In genomic region chr3:97712919-97713318, GRCh38 we compare ENCODE assay signal across 1 cellular context.
TF ChIP-seq lines count a peak whose summit lies in the region.

No MANE protein-coding gene starts in this region.

TF ChIP-seq in GM23338, 12 proteins besides CTCF, POLR2A, EP300 and RAD21 (continued from another document):
- no peak for TF ChIP-seq ZNF114 (CRISPR knock-in tag; IDR thresholded peaks at IDR 0.05)
- no peak for TF ChIP-seq POLR2AphosphoS5 (IDR thresholded peaks at IDR 0.05; ENCODE audit: low read depth)
- TF ChIP-seq ZNF331 (CRISPR knock-in tag; IDR thresholded peaks at IDR 0.05; ENCODE audit: low read depth): no peak
- no peak for TF ChIP-seq JUNB (IDR thresholded peaks at IDR 0.05; ENCODE audit: unreplicated experiment)
- TF ChIP-seq, protein P1, sequence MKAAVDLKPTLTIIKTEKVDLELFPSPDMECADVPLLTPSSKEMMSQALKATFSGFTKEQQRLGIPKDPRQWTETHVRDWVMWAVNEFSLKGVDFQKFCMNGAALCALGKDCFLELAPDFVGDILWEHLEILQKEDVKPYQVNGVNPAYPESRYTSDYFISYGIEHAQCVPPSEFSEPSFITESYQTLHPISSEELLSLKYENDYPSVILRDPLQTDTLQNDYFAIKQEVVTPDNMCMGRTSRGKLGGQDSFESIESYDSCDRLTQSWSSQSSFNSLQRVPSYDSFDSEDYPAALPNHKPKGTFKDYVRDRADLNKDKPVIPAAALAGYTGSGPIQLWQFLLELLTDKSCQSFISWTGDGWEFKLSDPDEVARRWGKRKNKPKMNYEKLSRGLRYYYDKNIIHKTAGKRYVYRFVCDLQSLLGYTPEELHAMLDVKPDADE (IDR thresholded peaks at IDR 0.05): no peak
- TF ChIP-seq EZH2 (IDR thresholded peaks at IDR 0.05; ENCODE audit: low read depth, unreplicated experiment): no peak
- no peak for TF ChIP-seq REST (IDR thresholded peaks at IDR 0.05; ENCODE audit: unreplicated experiment)
TF ChIP-seq in GM23338: peak in this region for 0.
